Comparison of ENCODE assay signal across 27 cellular contexts in genomic region chr16:81731636-81732035, GRCh38.
"Had no signal": no experiment of that assay in that cellular context is flagged by ENCODE, and none has a peak within 500 bp of the region (broad histone marks: within the 10 kb centered on the region; RNA-seq: fewer than 3 reads in every experiment).

No MANE protein-coding gene starts in this region.

- H3K4me3 ChIP-seq: hepatocyte, transverse colon had no signal

- H3K4me3 Mint-ChIP-seq: stimulated activated memory B cell treated with anti-CD40 and anti-IgM and Interleukin-4, amounts not matched to agents 10 μg/mL and 1 μg/mL and 100 μg/mL, for 72 hours had no signal

- H3K27me3 ChIP-seq: ascending aorta, hepatocyte, left lung, transverse colon had no signal

- H3K9me3 Mint-ChIP-seq: activated naive CD4-positive, alpha-beta T cell treated with anti-CD3 and anti-CD28 coated beads, Interleukin-2, amount 50 U/mL, for 72 hours; activated T-cell treated with anti-CD3 and anti-CD28 coated beads, Interleukin-2, amount 50 U/mL, for 24 hours; activated T-helper 17 cell treated with anti-CD3 and anti-CD28 coated beads, Interleukin-2, amount 50 U/mL, for 72 hours; immature natural killer cell; natural killer cell treated with Interleukin-12 subunit alpha and Interleukin-12 subunit beta and Interleukin-15 and Interleukin-18, amount 100 ng/mL, for 72 hours; T-helper 2 cell treated with Interferon-gamma antibody and Interleukin-4, amounts not matched to agents 5 μg/mL and 100 μg/mL, for 36 hours had no signal

- ATAC-seq: activated T-helper 17 cell treated with anti-CD3 and anti-CD28 coated beads, Interleukin-2, amount 50 U/mL, for 72 hours; natural killer cell treated with Interleukin-12 subunit alpha and Interleukin-12 subunit beta and Interleukin-15 and Interleukin-18, amount 100 ng/mL, for 72 hours; sciatic nerve; stimulated activated memory B cell treated with anti-CD40 and anti-IgM and Interleukin-4, amounts not matched to agents 10 μg/mL and 1 μg/mL and 100 μg/mL, for 72 hours had no signal

- H3K79me2 ChIP-seq: hepatocyte, parathyroid adenoma had no signal

- FAIRE-seq: colon, frontal cortex, small intestine, TTC549 had no signal

- DNase-seq: activated CD4-positive, alpha-beta T cell treated with anti-CD3 and anti-CD28 coated beads for 1 hour; activated CD4-positive, alpha-beta T cell treated with anti-CD3 and anti-CD28 coated beads, Interleukin-2, amount 50 U/mL, for 1 hour; activated CD8-positive, alpha-beta memory T cell treated with anti-CD3 and anti-CD28 coated beads, Interleukin-2, amount 50 U/mL, for 4 hours; activated T-cell treated with anti-CD3 and anti-CD28 coated beads, Interleukin-2, amount 50 U/mL, for 24 hours; central memory CD4-positive, alpha-beta T cell; effector memory CD4-positive, alpha-beta T cell; glutamatergic neuron; immature natural killer cell; left lung; midbrain; nucleus accumbens; small intestine; stimulated activated CD4-positive, alpha-beta T cell treated with anti-CD3 and anti-CD28 coated beads, Interleukin-2, amount 100 ng/mL, for 24 hours; transverse colon had no signal

- H3K27ac Mint-ChIP-seq: activated naive CD4-positive, alpha-beta T cell treated with anti-CD3 and anti-CD28 coated beads, Interleukin-2, amount 50 U/mL, for 72 hours; activated T-cell treated with anti-CD3 and anti-CD28 coated beads, Interleukin-2, amount 50 U/mL, for 24 hours; natural killer cell treated with Interleukin-12 subunit alpha and Interleukin-12 subunit beta and Interleukin-15 and Interleukin-18, amount 100 ng/mL, for 72 hours; T-helper 2 cell treated with Interferon-gamma antibody and Interleukin-4, amounts not matched to agents 5 μg/mL and 100 μg/mL, for 36 hours had no signal

- H3K27ac ChIP-seq: ascending aorta, parathyroid adenoma, WERI-Rb-1 had no signal

- H3K9ac ChIP-seq: parathyroid adenoma had no signal

- H3K27me3 Mint-ChIP-seq: activated T-cell treated with anti-CD3 and anti-CD28 coated beads, Interleukin-2, amount 50 U/mL, for 24 hours; activated T-helper 17 cell treated with anti-CD3 and anti-CD28 coated beads, Interleukin-2, amount 50 U/mL, for 72 hours; stimulated activated memory B cell treated with anti-CD40 and anti-IgM and Interleukin-4, amounts not matched to agents 10 μg/mL and 1 μg/mL and 100 μg/mL, for 72 hours had no signal

- H3K36me3 ChIP-seq: ascending aorta, left lung, transverse colon, WERI-Rb-1 had no signal

- H3K36me3 Mint-ChIP-seq: activated naive CD4-positive, alpha-beta T cell treated with anti-CD3 and anti-CD28 coated beads, Interleukin-2, amount 50 U/mL, for 72 hours; immature natural killer cell; natural killer cell treated with Interleukin-12 subunit alpha and Interleukin-12 subunit beta and Interleukin-15 and Interleukin-18, amount 100 ng/mL, for 72 hours; stimulated activated memory B cell treated with anti-CD40 and anti-IgM and Interleukin-4, amounts not matched to agents 10 μg/mL and 1 μg/mL and 100 μg/mL, for 72 hours had no signal

- H3K9me3 ChIP-seq: ascending aorta, left lung, transverse colon had no signal

- H2AFZ ChIP-seq: hepatocyte, parathyroid adenoma had no signal

- H3K4me1 ChIP-seq: parathyroid adenoma had no signal
